In genomic region chr3:44198265-44198956, GRCh38 we compare ENCODE assay signal across 8 cellular contexts.
DNase-seq lines count a peak whose midpoint lies in the region; ATAC-seq and TF ChIP-seq lines count a peak whose summit lies in the region.

No MANE protein-coding gene starts in this region.

- TF ChIP-seq CTCF in C4-2B (conservative IDR thresholded peaks at IDR 0.05) (peak; percentile 84), WERI-Rb-1 (IDR thresholded peaks at IDR 0.05; ENCODE audit: low read depth, low read length) (peak; percentile 81)

- H3K4me3 ChIP-seq in WERI-Rb-1 (ENCODE audit: low read depth, low read length), result no peak overlapping the region

- H3K36me3 ChIP-seq in WERI-Rb-1, result no peaks in the 10 kb centered on the region

- H3K9me3 ChIP-seq in WERI-Rb-1 (ENCODE audit: severe bottlenecking), result no peaks in the 10 kb centered on the region

- in situ Hi-C loops in T47D (cut with HindIII; ENCODE audit: low pct_unique_long_range_greater_than_20kb, low sequenced_read_pairs), result no loop called here

- ATAC-seq in GM21576 (IDR thresholded peaks at IDR 0.05; ENCODE audit: unreplicated experiment), result peak; percentile 70
- ATAC-seq in HG02759 (IDR thresholded peaks at IDR 0.05; ENCODE audit: unreplicated experiment), result no peak

- DNase-seq in NCI-H2029 (lab: John Stamatoyannopoulos, UW) (peak; percentile 73), WERI-Rb-1 (peak; percentile 60), T47D (ENCODE audit: low read depth in 1 of 2, low spot score in 1 of 2) (peak; percentile 71 to 87), islet precursor cell (peak; percentile 85)
- DNase-seq in stimulated activated CD4-positive, alpha-beta T cell treated with anti-CD3 and anti-CD28 coated beads, Interleukin-1b, Interleukin-23, amount 100 ng/mL, for 24 hours (ENCODE audit: low read depth in 4 of 4, low spot score in 1 of 4), result peak; percentile 46 to 59 (median 49)

- H3K27ac ChIP-seq in C4-2B (no peak overlapping the region), WERI-Rb-1 (no peak overlapping the region)

- peaks cover 3% of the 10 kb centered on the region for H3K27me3 ChIP-seq in WERI-Rb-1 (ENCODE audit: insufficient read depth, low read depth, severe bottlenecking)
